In the genomic region with DNA sequence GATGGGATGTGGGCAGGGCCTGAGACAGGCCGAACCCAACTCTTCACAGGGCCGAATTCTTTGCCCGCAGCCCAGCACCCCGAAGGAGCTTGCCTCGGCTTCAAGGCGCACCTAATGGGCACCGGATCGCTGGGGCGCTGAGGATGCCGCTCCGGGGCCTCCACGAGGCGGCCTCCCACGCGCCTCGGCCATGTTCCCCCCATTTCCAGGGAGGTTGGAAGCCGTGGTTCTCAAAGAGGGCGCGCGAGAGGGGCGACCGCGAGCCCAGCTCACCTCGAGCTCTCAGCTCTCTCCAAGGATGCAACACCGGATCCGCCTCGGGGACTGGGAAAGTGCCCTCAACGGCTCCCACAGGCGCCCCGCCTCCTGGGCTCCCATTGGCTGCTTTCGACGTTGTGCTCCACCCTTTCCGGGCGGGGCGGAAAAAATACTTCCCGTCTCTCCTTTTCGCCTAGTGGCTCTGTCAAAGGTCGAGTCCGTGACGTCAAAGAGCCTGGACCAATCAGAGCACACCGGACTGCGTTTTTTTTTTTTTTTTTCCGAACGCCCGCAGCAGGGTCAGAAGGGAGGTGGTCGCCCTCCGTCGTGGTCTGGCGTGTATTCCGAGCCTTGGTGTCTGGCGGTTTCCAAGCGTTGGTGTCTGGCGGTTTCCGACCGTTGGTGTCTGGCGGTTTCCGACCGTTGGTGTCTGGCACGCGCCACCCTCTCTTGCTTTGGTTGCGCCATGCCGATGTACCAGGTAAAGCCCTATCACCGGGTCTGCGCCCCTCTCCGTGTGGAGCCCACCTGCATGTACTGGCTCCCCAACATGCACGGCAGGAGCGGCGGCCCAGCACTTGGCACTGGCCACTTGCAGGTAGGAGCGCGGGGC, we compare ENCODE assay signal across 8 cellular contexts. TPM values are rescaled to one million over a fixed set of nuclear protein-coding genes. Genes with fewer than 3 reads are reported as not detected.
DNase-seq lines count a peak whose midpoint lies in the region; ATAC-seq, FAIRE-seq and TF ChIP-seq lines count a peak whose summit lies in the region.
"Not testable (repeated sequence)": the region's sequence is repeated elsewhere in the genome, so short reads cannot be mapped to it uniquely, and the experiment has no call there.

No MANE protein-coding gene starts in this region.

- peak; percentile 63 for ATAC-seq in GM19351 (IDR thresholded peaks at IDR 0.05; ENCODE audit: unreplicated experiment)
- ATAC-seq in HG02973 (IDR thresholded peaks at IDR 0.05; ENCODE audit: unreplicated experiment) = peak; percentile 54
- ATAC-seq in left colon = peak; percentile 85

- H3K27ac ChIP-seq in 22Rv1 (peak overlapping the region; percentile 48), Peyer's patch (peak overlapping the region in 3 of 4 donors; percentile 60 to 67 (median 65)), small intestine (ENCODE audit: low read depth in 1 of 2, low read length in 1 of 2) (peak overlapping the region in 1 of 2 donors; percentile 31)

- not testable (repeated sequence) for TF ChIP-seq CTCF in 22Rv1 (IDR thresholded peaks at IDR 0.05); Peyer's patch (IDR thresholded peaks at IDR 0.05)

- FAIRE-seq in small intestine (lab: Jason Lieb, UNC) = not testable (repeated sequence)

- intact Hi-C loops in left colon (cut with DNase I, micrococcal nuclease) = not testable (repeated sequence)

- H3K36me3 ChIP-seq in Peyer's patch; small intestine (ENCODE audit: control insufficient read depth in 2 of 2, insufficient read depth in 2 of 2, low read length in 2 of 2): not testable (repeated sequence)

- H3K4me1 ChIP-seq in Peyer's patch; small intestine (ENCODE audit: control insufficient read depth in 2 of 2, insufficient read depth in 1 of 2, low read depth in 1 of 2, low read length in 1 of 2): not testable (repeated sequence)

- DNase-seq in Peyer's patch = peak in 2 of 3 donors; percentile 13 to 39
- DNase-seq in activated T-cell treated with anti-CD3 and anti-CD28 coated beads, Interleukin-2, amount 50 U/mL, for 1 hour = peak; percentile 62
- DNase-seq in dedifferentiated amniotic fluid mesenchymal stem cell (ENCODE audit: extremely low spot score) = peak; percentile 13
- DNase-seq in left colon = peak in 1 of 2 donors; percentile 7
- peak; percentile 4 for DNase-seq in small intestine

- H3K27me3 ChIP-seq in Peyer's patch; small intestine (ENCODE audit: control insufficient read depth in 2 of 2, insufficient read depth in 2 of 2, low read length in 2 of 2): not testable (repeated sequence)

- H3K9me3 ChIP-seq in Peyer's patch; small intestine (ENCODE audit: control insufficient read depth, low read depth): not testable (repeated sequence)

- TF ChIP-seq POLR2A in Peyer's patch (IDR thresholded peaks at IDR 0.05) = not testable (repeated sequence)

- peak overlapping the region in 3 of 4 donors; percentile 34 to 47 (median 37) for H3K4me3 ChIP-seq in Peyer's patch
- H3K4me3 ChIP-seq in small intestine (ENCODE audit: low read depth in 1 of 2, low read length in 2 of 2) = not testable (repeated sequence)

- 1% methylated on average over 10 to 12 of the region's 70 CpGs; no CpG with 5 or more reads in 1 of the 3 donors for WGBS in small intestine, 3 donors

RNA-seq across cellular contexts. Expression of a gene that starts 36.5 kb away (rescaled TPM):
- total RNA-seq in Peyer's patch = 10 to 100 TPM in 2 of 4 donors, 1 to 10 TPM in 2; 4.9 to 14.8 (median 8.9) TPM
- 1 to 10 TPM; 4.2 to 6.4 TPM for total RNA-seq in left colon
- polyA plus RNA-seq in small intestine = 1 to 10 TPM; 2.1 to 3.8 (median 2.2) TPM
